ENCODE assay signal across 27 cellular contexts in genomic region chr9:135607401-135608293, GRCh38. TPM values are rescaled to one million over a fixed set of nuclear protein-coding genes. Genes with fewer than 3 reads are reported as not detected.
DNase-seq lines count a peak whose midpoint lies in the region; ATAC-seq and TF ChIP-seq lines count a peak whose summit lies in the region.
"Had no signal": no experiment of that assay in that cellular context is flagged by ENCODE, and none has a peak within 500 bp of the region (broad histone marks: within the 10 kb centered on the region; RNA-seq: fewer than 3 reads in every experiment).

No MANE protein-coding gene starts in this region.

- H3K4me3 ChIP-seq in lung (no peak overlapping the region), SJCRH30 (no peak overlapping the region)
- H3K4me3 ChIP-seq: BLaER1 treated with 17β-estradiol and CSF1 and Interleukin-3, amounts not matched to agents 10 nM and 100 nM; coronary artery; GM23248; tibial nerve had no signal

- ATAC-seq in Right ventricle myocardium inferior (no peak), Right ventricle myocardium superior (ENCODE audit: poor library complexity) (no peak), lung (ENCODE audit: insufficient read depth, low FRiP score) (no peak)
- ATAC-seq: Panc1 had no signal

- TF ChIP-seq CTCF in lung (IDR thresholded peaks at IDR 0.05; ENCODE audit: control extremely low read depth, extremely low read depth), result no peak
- TF ChIP-seq CTCF in type B pancreatic cell (conservative IDR thresholded peaks at IDR 0.05), result no peak

- H3K27me3 ChIP-seq in lung (ENCODE audit: control insufficient read depth, insufficient read depth) (no peaks in the 10 kb centered on the region), SJCRH30 (peaks cover 9% of the 10 kb centered on the region; the same call in 1 of the 2 replicates)
- H3K27me3 ChIP-seq: BLaER1 treated with 17β-estradiol and CSF1 and Interleukin-3, amounts not matched to agents 10 nM and 100 nM had no signal

- peaks cover 5% of the 10 kb centered on the region for H3K27me3 Mint-ChIP-seq in activated CD4-positive, alpha-beta memory T cell treated with anti-CD3 and anti-CD28 coated beads for 36 hours
- no peaks in the 10 kb centered on the region for H3K27me3 Mint-ChIP-seq in type B pancreatic cell
- H3K27me3 Mint-ChIP-seq: stimulated activated naive CD8-positive, alpha-beta T cell treated with anti-CD3 and anti-CD28 coated beads, Interleukin-15, Interleukin-2, amounts not matched to agents 100 ng/mL and 50 ng/mL, for 24 hours had no signal

- H3K36me3 ChIP-seq in lung (ENCODE audit: control insufficient read depth in 2 of 2, insufficient read depth in 2 of 2, low read length in 2 of 2), result no peaks in the 10 kb centered on the region
- H3K36me3 ChIP-seq in SJCRH30, result no peaks in the 10 kb centered on the region
- H3K36me3 ChIP-seq: BLaER1 treated with 17β-estradiol and CSF1 and Interleukin-3, amounts not matched to agents 10 nM and 100 nM; neutrophil; tibial nerve had no signal

- H3K27ac ChIP-seq in lung (ENCODE audit: low read depth in 1 of 2, low read length in 1 of 2) (no peak overlapping the region), SJCRH30 (no peak overlapping the region)
- H3K27ac ChIP-seq: BLaER1 treated with 17β-estradiol and CSF1 and Interleukin-3, amounts not matched to agents 10 nM and 100 nM; coronary artery; GM23248; neutrophil; tibial nerve had no signal

- H3K36me3 Mint-ChIP-seq in activated CD4-positive, alpha-beta memory T cell treated with anti-CD3 and anti-CD28 coated beads for 36 hours, result no peaks in the 10 kb centered on the region
- H3K36me3 Mint-ChIP-seq in type B pancreatic cell, result no peaks in the 10 kb centered on the region
- H3K36me3 Mint-ChIP-seq: IgD-negative memory B cell had no signal

- no peaks in the 10 kb centered on the region for H3K4me1 Mint-ChIP-seq in activated CD4-positive, alpha-beta memory T cell treated with anti-CD3 and anti-CD28 coated beads for 36 hours (ENCODE audit: low read depth)
- no peaks in the 10 kb centered on the region for H3K4me1 Mint-ChIP-seq in type B pancreatic cell (ENCODE audit: unreplicated experiment)

- intact Hi-C loops in Right ventricle myocardium inferior (cut with DNase I) (loop anchor here (10.0 kb wide), 2 partner anchors 357 to 677 kb away; partner anchors contain the start of gene UBAC1), Right ventricle myocardium superior (cut with DNase I) (no loop called here)
- intact Hi-C loops in activated CD4-positive, alpha-beta memory T cell treated with anti-CD3 and anti-CD28 coated beads for 36 hours (cut with micrococcal nuclease), result loop anchor here (10.0 kb wide), 1 partner anchor 357 kb away; the partner anchor contains the start of gene UBAC1

- POLR2A ChIA-PET in activated CD4-positive, alpha-beta memory T cell treated with anti-CD3 and anti-CD28 coated beads for 36 hours (lab: Charles Lee), result no interaction called here

- CTCF ChIA-PET in activated CD4-positive, alpha-beta memory T cell treated with anti-CD3 and anti-CD28 coated beads for 36 hours (lab: Charles Lee), result no interaction called here

- H3K4me1 ChIP-seq in lung (ENCODE audit: control insufficient read depth in 2 of 2, insufficient read depth in 2 of 2, low read length in 2 of 2), result peaks cover 0 to 3% of the 10 kb centered on the region in 2 donors
- H3K4me1 ChIP-seq in SJCRH30, result no peaks in the 10 kb centered on the region
- H3K4me1 ChIP-seq: tibial nerve had no signal

- no peak overlapping the region for H3K27ac Mint-ChIP-seq in activated CD4-positive, alpha-beta memory T cell treated with anti-CD3 and anti-CD28 coated beads for 36 hours
- H3K27ac Mint-ChIP-seq in type B pancreatic cell, result no peak overlapping the region
- H3K27ac Mint-ChIP-seq: IgD-negative memory B cell; stimulated activated naive CD8-positive, alpha-beta T cell treated with anti-CD3 and anti-CD28 coated beads, Interleukin-15, Interleukin-2, amounts not matched to agents 100 ng/mL and 50 ng/mL, for 24 hours had no signal

- H3K4me3 Mint-ChIP-seq in activated CD4-positive, alpha-beta memory T cell treated with anti-CD3 and anti-CD28 coated beads for 36 hours, result no peak overlapping the region
- no peak overlapping the region for H3K4me3 Mint-ChIP-seq in type B pancreatic cell
- H3K4me3 Mint-ChIP-seq: IgD-negative memory B cell; stimulated activated naive CD8-positive, alpha-beta T cell treated with anti-CD3 and anti-CD28 coated beads, Interleukin-15, Interleukin-2, amounts not matched to agents 100 ng/mL and 50 ng/mL, for 24 hours had no signal

- DNase-seq in Right ventricle myocardium inferior (ENCODE audit: missing footprints), result peak; percentile 50
- DNase-seq in Right ventricle myocardium superior, result no peak
- peak; percentile 2 for DNase-seq in activated CD4-positive, alpha-beta memory T cell treated with anti-CD3 and anti-CD28 coated beads for 36 hours
- peak; percentile 24 for DNase-seq in lung (ENCODE audit: low spot score)
- peak; percentile 66 for DNase-seq in type B pancreatic cell (ENCODE audit: extremely low spot score, unreplicated experiment)
- no peak for DNase-seq in SJCRH30
- no peak for DNase-seq in NCI-H524 treated with DMSO at 0.1 percent for 48 hours (lab: John Stamatoyannopoulos, UW)
- DNase-seq in activated naive CD4-positive, alpha-beta T cell treated with Interleukin-2 at 50 U/mL for 16 hours, result no peak
- DNase-seq: activated CD4-positive, alpha-beta T cell treated with anti-CD3 and anti-CD28 coated beads for 48 hours; activated gamma-delta T cell treated with Interleukin-2 at 50 U/mL for 16 hours; Calu3; GM23248; NCI-H2107; NCI-H446 treated with DMSO at 0.1 percent for 48 hours; stimulated activated CD4-positive, alpha-beta T cell treated with anti-CD3 and anti-CD28 coated beads, Interleukin-4, amount 100 ng/mL, for 4 hours; T-helper 2 cell had no signal

- no peaks in the 10 kb centered on the region for H3K9me3 Mint-ChIP-seq in activated CD4-positive, alpha-beta memory T cell treated with anti-CD3 and anti-CD28 coated beads for 36 hours
- H3K9me3 Mint-ChIP-seq in type B pancreatic cell, result no peaks in the 10 kb centered on the region
- H3K9me3 Mint-ChIP-seq: IgD-negative memory B cell; stimulated activated naive CD8-positive, alpha-beta T cell treated with anti-CD3 and anti-CD28 coated beads, Interleukin-15, Interleukin-2, amounts not matched to agents 100 ng/mL and 50 ng/mL, for 24 hours had no signal

- WGBS in lung, 2 donors, result 83 to 89% methylated on average over 25 of the region's 25 CpGs

- H3K9me3 ChIP-seq in lung (ENCODE audit: control insufficient read depth in 2 of 2, insufficient read depth in 1 of 2, low read length in 1 of 2) (peaks cover 0 to 2% of the 10 kb centered on the region in 2 donors), SJCRH30 (replicated peaks) (no peaks in the 10 kb centered on the region)
- H3K9me3 ChIP-seq: BLaER1 treated with 17β-estradiol and CSF1 and Interleukin-3, amounts not matched to agents 10 nM and 100 nM; neutrophil; tibial nerve had no signal

RNA-seq across cellular contexts. Expression of gene GLT6D1, which starts 31.7 kb away (rescaled TPM):
- total RNA-seq in Right ventricle myocardium inferior (not detected), Right ventricle myocardium superior (not detected), lung (not detected), type B pancreatic cell (ENCODE audit: low replicate concordance) (not detected in 2 replicates)
- total RNA-seq in activated CD4-positive, alpha-beta memory T cell treated with anti-CD3 and anti-CD28 coated beads for 36 hours, result not detected
- not detected for polyA plus RNA-seq in lung
- total RNA-seq in SJCRH30 (2014; rRNA removed; shearing (Covaris generic)), result not detected in 2 replicates
- total RNA-seq: A673, Calu3, Daoy, glomerular endothelial cell, GM23248, liver, tibial nerve had no signal
- polyA plus RNA-seq: GM23248, IgD-negative memory B cell, liver had no signal

RNA-seq across cellular contexts. Expression of gene PAEP, which starts 46.1 kb away (rescaled TPM):
- total RNA-seq in Right ventricle myocardium inferior, result not detected
- total RNA-seq in Right ventricle myocardium superior, result not detected
- total RNA-seq in activated CD4-positive, alpha-beta memory T cell treated with anti-CD3 and anti-CD28 coated beads for 36 hours, result not detected
- total RNA-seq in lung, result under 1 TPM in 1 of 2 donors, not detected in 1; 0.37 TPM
- 1 to 10 TPM in 1 of 2 donors, under 1 TPM in 1; 0.98 to 3.0 TPM for polyA plus RNA-seq in lung
- total RNA-seq in type B pancreatic cell (ENCODE audit: low replicate concordance), result not detected in 2 replicates
- total RNA-seq in SJCRH30 (2014; rRNA removed; shearing (Covaris generic)), result not detected in 2 replicates
- total RNA-seq: A673, Daoy, glomerular endothelial cell, GM23248, liver, tibial nerve had no signal
- polyA plus RNA-seq: GM23248, IgD-negative memory B cell, liver had no signal

RNA-seq across cellular contexts. Expression of gene LCN9, which starts 55.5 kb away (rescaled TPM):
- not detected for total RNA-seq in Right ventricle myocardium inferior
- total RNA-seq in Right ventricle myocardium superior, result not detected
- total RNA-seq in activated CD4-positive, alpha-beta memory T cell treated with anti-CD3 and anti-CD28 coated beads for 36 hours, result not detected
- total RNA-seq in lung, result not detected
- not detected for polyA plus RNA-seq in lung
- 1.1 and 2.0 TPM in 2 replicates for total RNA-seq in type B pancreatic cell (ENCODE audit: low replicate concordance)
- total RNA-seq in SJCRH30 (2014; rRNA removed; shearing (Covaris generic)), result not detected in 2 replicates
- total RNA-seq: A673, Calu3, Daoy, glomerular endothelial cell, GM23248, liver, tibial nerve had no signal
- polyA plus RNA-seq: GM23248, IgD-negative memory B cell, liver had no signal

Comparison
In these comparisons a context has a peak if more than half of its experiments do, and no peak if none do; other contexts are left out.
1. DNase-seq: peak in Right ventricle myocardium inferior (single experiment), activated CD4-positive, alpha-beta memory T cell treated with anti-CD3 and anti-CD28 coated beads for 36 hours (single experiment), lung (single experiment) and type B pancreatic cell (single experiment); none in Right ventricle myocardium superior (single experiment), SJCRH30 (0 of 2), NCI-H524 treated with DMSO at 0.1 percent for 48 hours (single experiment) and activated naive CD4-positive, alpha-beta T cell treated with Interleukin-2 at 50 U/mL for 16 hours (single experiment).